ENCODE assay signal across 11 cellular contexts in the genomic region with DNA sequence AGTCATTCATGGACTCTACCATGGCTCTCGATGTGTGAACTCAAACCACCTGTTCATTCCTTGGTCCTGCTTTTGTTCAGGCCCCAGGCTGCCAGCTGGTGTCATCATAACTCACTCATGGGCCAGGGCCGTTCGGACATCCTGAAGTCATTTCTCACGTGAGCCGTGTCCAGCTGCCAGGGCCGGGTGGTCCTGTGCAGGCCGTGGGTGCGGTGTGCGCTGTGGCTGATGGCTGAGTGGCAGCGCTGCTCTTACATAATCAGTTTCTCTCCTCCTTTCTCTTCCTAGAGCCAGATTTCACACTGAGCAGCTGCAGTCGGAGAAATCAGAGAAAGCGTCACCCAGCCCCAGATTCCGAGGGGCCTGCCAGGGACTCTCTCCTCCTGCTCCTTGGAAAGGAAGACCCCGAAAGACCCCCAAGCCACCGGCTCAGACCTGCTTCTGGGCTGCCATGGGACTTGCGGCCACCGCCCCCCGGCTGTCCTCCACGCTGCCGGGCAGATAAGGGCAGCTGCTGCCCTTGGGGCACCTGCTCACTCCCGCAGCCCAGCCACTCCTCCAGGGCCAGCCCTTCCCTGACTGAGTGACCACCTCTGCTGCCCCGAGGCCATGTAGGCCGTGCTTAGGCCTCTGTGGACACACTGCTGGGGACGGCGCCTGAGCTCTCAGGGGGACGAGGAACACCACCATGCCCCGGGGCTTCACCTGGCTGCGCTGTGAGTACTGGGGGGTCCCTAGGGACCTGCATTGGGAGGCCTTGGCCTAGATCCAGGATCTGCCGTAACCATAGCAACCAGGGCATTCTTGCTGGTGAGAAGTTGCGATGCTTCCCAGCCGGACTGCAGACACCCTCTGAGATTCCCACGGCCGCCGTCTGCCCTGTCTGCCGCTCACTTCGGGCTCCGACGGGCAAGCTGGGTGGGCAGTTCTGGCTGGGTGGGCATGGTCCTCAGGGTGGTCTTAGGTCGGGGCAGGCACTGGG. TPM values are rescaled to one million over a fixed set of nuclear protein-coding genes. Genes with fewer than 3 reads are reported as not detected.
DNase-seq lines count a peak whose midpoint lies in the region; ATAC-seq and TF ChIP-seq lines count a peak whose summit lies in the region.
"Had no signal": no experiment of that assay in that cellular context is flagged by ENCODE, and none has a peak within 500 bp of the region (broad histone marks: within the 10 kb centered on the region; RNA-seq: fewer than 3 reads in every experiment).

IL34 (plus strand) TSS at position 300 of the 982 bp plus-strand sequence; CDS start at position 689, 389 bp downstream.

- no peak within 1 kb of the TSS for H3K4me2 ChIP-seq in neural progenitor cell

- no peak within 1 kb of the TSS for H3K27ac ChIP-seq in neural progenitor cell

- H3K9ac ChIP-seq in neural progenitor cell = no peak within 1 kb of the TSS

- H3K4me1 Mint-ChIP-seq in neural progenitor cell = peaks cover 33% of the 10 kb centered on the region

- TF ChIP-seq CTCF in neural progenitor cell (IDR thresholded peaks at IDR 0.05) = no peak

- no peaks in the 10 kb centered on the region for H3F3A ChIP-seq in neural progenitor cell (ENCODE audit: low read depth)

- H3K4me1 ChIP-seq in neural progenitor cell = no peaks in the 10 kb centered on the region
- H3K4me1 ChIP-seq: stomach had no signal

- no peak within 1 kb of the TSS for H3K4me3 ChIP-seq in neural progenitor cell
- H3K4me3 ChIP-seq: stomach had no signal

- DNase-seq in DMS53 (lab: John Stamatoyannopoulos, UW) = peak; percentile 84
- peak; percentile 34 for DNase-seq in NCI-H2171 treated with DMSO at 0.1 percent for 48 hours (lab: John Stamatoyannopoulos, UW)
- peak; percentile 55 for DNase-seq in ecto neural progenitor cell (ENCODE audit: low spot score)
- DNase-seq in neural progenitor cell (ENCODE audit: low spot score) = no peak
- no peak for DNase-seq in kidney glomerular epithelial cell (lab: John Stamatoyannopoulos, UW)
- DNase-seq in NCI-H774 (lab: John Stamatoyannopoulos, UW) = no peak
- DNase-seq: activated T-cell treated with anti-CD3 and anti-CD28 coated beads, Interleukin-2, amount 50 U/mL, for 1 hour; stomach had no signal

- H3K9me3 Mint-ChIP-seq in neural progenitor cell = peaks cover 9% of the 10 kb centered on the region

- H3K79me2 ChIP-seq in neural progenitor cell (ENCODE audit: low read depth) = no peaks in the 10 kb centered on the region

- H3K36me3 Mint-ChIP-seq in neural progenitor cell = peaks cover 3% of the 10 kb centered on the region

- peaks cover 14% of the 10 kb centered on the region for H3K27me3 Mint-ChIP-seq in neural progenitor cell (ENCODE audit: insufficient read depth, low read depth)

- no peaks in the 10 kb centered on the region for H4K20me1 ChIP-seq in neural progenitor cell (ENCODE audit: low read depth)

- H3K9me3 ChIP-seq in neural progenitor cell (ENCODE audit: low read depth) = no peaks in the 10 kb centered on the region
- H3K9me3 ChIP-seq: stomach had no signal

- no peaks in the 10 kb centered on the region for H3K27me3 ChIP-seq in neural progenitor cell
- H3K27me3 ChIP-seq: stomach had no signal

- no peaks in the 10 kb centered on the region for H3K36me3 ChIP-seq in neural progenitor cell
- H3K36me3 ChIP-seq: stomach had no signal

- no peak within 1 kb of the TSS for H2AFZ ChIP-seq in neural progenitor cell (replicated peaks)

- no peak within 1 kb of the TSS for H3K4me3 Mint-ChIP-seq in neural progenitor cell

- no peak for ATAC-seq in HG03280 (IDR thresholded peaks at IDR 0.05; ENCODE audit: unreplicated experiment)
- ATAC-seq in HG02884 (IDR thresholded peaks at IDR 0.05; ENCODE audit: unreplicated experiment) = no peak

- H3K27ac Mint-ChIP-seq in neural progenitor cell = peak within 1 kb of the TSS; percentile 84

RNA-seq across cellular contexts. Expression of gene IL34, which starts in this region (rescaled TPM):
- not detected in 2 replicates for total RNA-seq in neural progenitor cell (ENCODE audit: low replicate concordance)
- total RNA-seq: NCI-H460 had no signal

Comparison
In these comparisons a context has a peak if more than half of its experiments do, and no peak if none do; other contexts are left out.
1. DNase-seq: peak in DMS53 (single experiment), NCI-H2171 treated with DMSO at 0.1 percent for 48 hours (single experiment) and ecto neural progenitor cell (single experiment); none in neural progenitor cell (single experiment), kidney glomerular epithelial cell (single experiment) and NCI-H774 (single experiment).